Comparison of ENCODE assay signal across 8 cellular contexts in genomic region chrX:119605739-119606507, GRCh38. TPM values are rescaled to one million over a fixed set of nuclear protein-coding genes. Genes with fewer than 3 reads are reported as not detected.
DNase-seq lines count a peak whose midpoint lies in the region; ATAC-seq, FAIRE-seq and TF ChIP-seq lines count a peak whose summit lies in the region.

TSS of gene NKRF (minus strand) at chrX:119606424.

- peaks cover 0 to 3% of the 10 kb centered on the region in 2 experiments for H3K27me3 ChIP-seq in endothelial cell of umbilical vein (ENCODE audit: control insufficient read depth in 2 of 2, insufficient read depth in 2 of 2, low read length in 2 of 2)

- H3K9me3 ChIP-seq in endothelial cell of umbilical vein (replicated peaks; ENCODE audit: control insufficient read depth, insufficient read depth, low read length) = no peaks in the 10 kb centered on the region

- CTCF ChIA-PET in endothelial cell of umbilical vein (lab: Charles Lee) = interaction anchor here (0.9 to 4.1 kb wide), 2 partner anchors 89 to 124 kb away, joined by 6 to 27 read pairs; no protein-coding TSS in a partner anchor

- FAIRE-seq in endothelial cell of umbilical vein (lab: Jason Lieb, UNC) = peak; percentile 88

- peak; percentile 75 for ATAC-seq in GM19395 (IDR thresholded peaks at IDR 0.05; ENCODE audit: unreplicated experiment)
- peak; percentile 76 for ATAC-seq in HG03558 (IDR thresholded peaks at IDR 0.05; ENCODE audit: extremely low read depth, unreplicated experiment)

- POLR2A ChIA-PET in endothelial cell of umbilical vein (lab: Charles Lee) = interaction anchor here (0.6 to 1.0 kb wide), 3 partner anchors 32 to 205 kb away, joined by 3 to 9 read pairs (median 4); partner anchors contain the start of genes SEPTIN6 and UBE2A

- dilution Hi-C loops in endothelial cell of umbilical vein (cut with MboI; ENCODE audit: extremely low pct_ligation_motif_present, low sequenced_read_pairs) = no loop called here

- intact Hi-C loops in endothelial cell of umbilical vein (cut with micrococcal nuclease) = loop anchor here (1.0 to 2.0 kb wide), 3 partner anchors 31 to 90 kb away; partner anchors contain the start of genes SEPTIN6 and UBE2A

- H3K9ac ChIP-seq in endothelial cell of umbilical vein (replicated peaks; ENCODE audit: extremely low read depth, insufficient read depth, low read length) = peak within 1 kb of the TSS; percentile 72

- H3K4me2 ChIP-seq in endothelial cell of umbilical vein (ENCODE audit: insufficient read depth, low read length) = peak within 1 kb of the TSS; percentile 90

- H3K9me1 ChIP-seq in endothelial cell of umbilical vein (replicated peaks; ENCODE audit: control insufficient read depth, extremely low read depth, insufficient read depth, low read length) = no peaks in the 10 kb centered on the region

- TSS peak; percentile 38 for BruUV-seq in endothelial cell of umbilical vein (replicated peaks; lab: Mats Ljungman, UMichigan)

- H2AFZ ChIP-seq in endothelial cell of umbilical vein (ENCODE audit: low read depth, low read length) = peak within 1 kb of the TSS; percentile 45

- H3K27ac ChIP-seq in C4-2B (peak within 1 kb of the TSS; percentile 93), endothelial cell of umbilical vein (ENCODE audit: insufficient read depth, low read depth, low read length) (peak within 1 kb of the TSS; percentile 63)

- peak within 1 kb of the TSS; percentile 16 to 63 (median 54) for H3K4me3 ChIP-seq in endothelial cell of umbilical vein (replicated peaks in 1 of 3; ENCODE audit: insufficient read depth in 1 of 3, low read depth in 1 of 3, low read length in 3 of 3)

- no peaks in the 10 kb centered on the region for H4K20me1 ChIP-seq in endothelial cell of umbilical vein (replicated peaks; ENCODE audit: control insufficient read depth, extremely low read depth, insufficient read depth, low read length)

- no peak for TF ChIP-seq CTCF in C4-2B (conservative IDR thresholded peaks at IDR 0.05)
- no peak for TF ChIP-seq CTCF in endothelial cell of umbilical vein (IDR thresholded peaks at IDR 0.05; ENCODE audit: extremely low read depth in 1 of 2, insufficient read depth in 1 of 2, low read depth in 1 of 2, low read length in 2 of 2)

- H3K79me2 ChIP-seq in endothelial cell of umbilical vein (ENCODE audit: control insufficient read depth, insufficient read depth, low read length) = peaks cover 45% of the 10 kb centered on the region

- H3K4me1 ChIP-seq in endothelial cell of umbilical vein (ENCODE audit: control insufficient read depth, extremely low read depth, insufficient read depth, low read length) = peaks cover 2% of the 10 kb centered on the region

- H3K36me3 ChIP-seq in endothelial cell of umbilical vein (ENCODE audit: control insufficient read depth in 2 of 2, extremely low read depth in 1 of 2, insufficient read depth in 2 of 2, low read length in 2 of 2) = no peaks in the 10 kb centered on the region

- peak; percentile 84 for DNase-seq in NCI-H82 treated with DMSO at 0.1 percent for 48 hours (lab: John Stamatoyannopoulos, UW; ENCODE audit: unreplicated experiment)
- DNase-seq in activated CD8-positive, alpha-beta memory T cell treated with anti-CD3 and anti-CD28 coated beads, Interleukin-2, amount 50 U/mL, for 4 hours = peak; percentile 88
- peak; percentile 92 for DNase-seq in endothelial cell of umbilical vein (ENCODE audit: low read depth, low spot score)
- DNase-seq in mucosa of gallbladder (ENCODE audit: low spot score) = peak; percentile 95
- DNase-seq in stimulated activated CD8-positive, alpha-beta memory T cell treated with anti-CD3 and anti-CD28 coated beads, Interleukin-4, amount 100 ng/mL, for 4 hours (ENCODE audit: low read depth in 2 of 2, low spot score in 1 of 2) = peak; percentile 78 to 79

- peak; percentile 78 for TF ChIP-seq POLR2A in endothelial cell of umbilical vein (IDR thresholded peaks at IDR 0.05; ENCODE audit: low read depth, low read length)

TF ChIP-seq in endothelial cell of umbilical vein, 7 proteins besides CTCF, POLR2A, EP300 and RAD21:
- TF ChIP-seq GATA2 (IDR thresholded peaks at IDR 0.05; ENCODE audit: insufficient read depth, insufficient read length, low read depth, low read length) (no peak), POLR2AphosphoS5 (IDR thresholded peaks at IDR 0.05; ENCODE audit: insufficient read depth, low read depth, low read length) (peak; percentile 66)

RNA-seq across cellular contexts. Expression of gene NKRF, which starts in this region (rescaled TPM):
- total RNA-seq in endothelial cell of umbilical vein = 10.8 and 12.0 TPM in 2 replicates
- 2.7 and 2.8 TPM in 2 replicates for polyA plus RNA-seq in endothelial cell of umbilical vein
- 4.3 and 4.7 TPM in 2 replicates for polyA plus RNA-seq in endothelial cell of umbilical vein (2011; cell fraction: cytosol; rRNA removed)
- polyA plus RNA-seq in endothelial cell of umbilical vein (2011; cell fraction: nucleus; rRNA removed) = 5.7 and 6.5 TPM in 2 replicates
- 9.8 and 11.4 TPM in 2 replicates for polyA plus RNA-seq in endothelial cell of umbilical vein (2012)
- 3.9 and 5.1 TPM in 2 replicates for polyA minus RNA-seq in endothelial cell of umbilical vein
- 16.2 TPM for polyA minus RNA-seq in endothelial cell of umbilical vein (2011; cell fraction: cytosol; rRNA and poly(A)+ RNA removed)
- 3.8 and 6.2 TPM in 2 replicates for polyA minus RNA-seq in endothelial cell of umbilical vein (2011; cell fraction: nucleus; rRNA and poly(A)+ RNA removed)
- 8.3 TPM for total RNA-seq in mucosa of gallbladder

Comparison
In these comparisons a context has a peak if more than half of its experiments do, and no peak if none do; other contexts are left out.
1. Peak in every context shown above with its lines: DNase-seq, ATAC-seq, H3K4me3 ChIP-seq and H3K27ac ChIP-seq.